Comparison of ENCODE assay signal across 20 cellular contexts in genomic region chr13:95620498-95621140, GRCh38. TPM values are rescaled to one million over a fixed set of nuclear protein-coding genes. Genes with fewer than 3 reads are reported as not detected.
"Had no signal": no experiment of that assay in that cellular context is flagged by ENCODE, and none has a peak within 500 bp of the region (broad histone marks: within the 10 kb centered on the region; RNA-seq: fewer than 3 reads in every experiment).

No MANE protein-coding gene starts in this region.

- H3K36me3 Mint-ChIP-seq: activated naive CD8-positive, alpha-beta T cell treated with anti-CD3 and anti-CD28 coated beads, Interleukin-2, amount 10 ng/mL, durations not matched to agents 7 days and 5 days; memory B cell; naive thymus-derived CD8-positive, alpha-beta T cell had no signal

- H3K4me3 Mint-ChIP-seq: activated CD8-positive, alpha-beta T cell treated with anti-CD3 and anti-CD28 coated beads for 36 hours; activated naive CD8-positive, alpha-beta T cell treated with anti-CD3 and anti-CD28 coated beads, Interleukin-2, amount 10 ng/mL, durations not matched to agents 7 days and 5 days; activated T-helper 17 cell treated with anti-CD3 and anti-CD28 coated beads, Interleukin-2, amount 50 U/mL, for 72 hours; brain; endodermal cell; memory B cell; naive thymus-derived CD8-positive, alpha-beta T cell; T-helper 2 cell treated with Interferon-gamma antibody and Interleukin-4, amounts not matched to agents 5 μg/mL and 100 μg/mL, for 36 hours had no signal

- H3K36me3 ChIP-seq: ovary, thyroid gland had no signal

- DNase-seq: activated CD4-positive, alpha-beta T cell treated with anti-CD3 and anti-CD28 coated beads for 48 hours; activated CD4-positive, CD25-positive, alpha-beta regulatory T cell; activated CD8-positive, alpha-beta T cell treated with anti-CD3 and anti-CD28 coated beads for 36 hours; activated naive CD4-positive, alpha-beta T cell; activated naive CD8-positive, alpha-beta T cell treated with anti-CD3 and anti-CD28 coated beads, Interleukin-2, amount 10 ng/mL, durations not matched to agents 7 days and 5 days; activated T-cell treated with anti-CD3 and anti-CD28 coated beads, Interleukin-2, amount 50 U/mL, for 1 hour; central memory CD4-positive, alpha-beta T cell; endodermal cell; naive thymus-derived CD8-positive, alpha-beta T cell; ovary; stimulated activated CD4-positive, alpha-beta T cell treated with anti-CD3 and anti-CD28 coated beads, Interleukin-4, amount 100 ng/mL, for 1 hour had no signal

- H3K9me3 Mint-ChIP-seq: activated CD8-positive, alpha-beta T cell treated with anti-CD3 and anti-CD28 coated beads for 36 hours; activated naive CD8-positive, alpha-beta T cell treated with anti-CD3 and anti-CD28 coated beads, Interleukin-2, amount 10 ng/mL, durations not matched to agents 7 days and 5 days; activated T-helper 17 cell treated with anti-CD3 and anti-CD28 coated beads, Interleukin-2, amount 50 U/mL, for 72 hours; brain; endodermal cell; memory B cell; naive thymus-derived CD8-positive, alpha-beta T cell; T-helper 2 cell treated with Interferon-gamma antibody and Interleukin-4, amounts not matched to agents 5 μg/mL and 100 μg/mL, for 36 hours had no signal

- H3K27ac ChIP-seq: gastroesophageal sphincter, ovary, SJSA1, thyroid gland had no signal

- ATAC-seq: activated CD8-positive, alpha-beta T cell treated with anti-CD3 and anti-CD28 coated beads for 36 hours; activated T-helper 17 cell treated with anti-CD3 and anti-CD28 coated beads, Interleukin-2, amount 50 U/mL, for 72 hours; gastroesophageal sphincter; naive thymus-derived CD8-positive, alpha-beta T cell; sciatic nerve had no signal

- H3K27me3 Mint-ChIP-seq: brain had no signal

- H3K27me3 ChIP-seq: gastroesophageal sphincter, ovary, SJSA1, thyroid gland had no signal

- H3K4me3 ChIP-seq: gastroesophageal sphincter, ovary, SJSA1, smooth muscle cell, thyroid gland had no signal

- H3K27ac Mint-ChIP-seq: activated CD8-positive, alpha-beta T cell treated with anti-CD3 and anti-CD28 coated beads for 36 hours; activated naive CD8-positive, alpha-beta T cell treated with anti-CD3 and anti-CD28 coated beads, Interleukin-2, amount 10 ng/mL, durations not matched to agents 7 days and 5 days; activated T-helper 17 cell treated with anti-CD3 and anti-CD28 coated beads, Interleukin-2, amount 50 U/mL, for 72 hours; endodermal cell; memory B cell; naive thymus-derived CD8-positive, alpha-beta T cell; T-helper 2 cell treated with Interferon-gamma antibody and Interleukin-4, amounts not matched to agents 5 μg/mL and 100 μg/mL, for 36 hours had no signal

- H3K4me1 Mint-ChIP-seq: activated naive CD8-positive, alpha-beta T cell treated with anti-CD3 and anti-CD28 coated beads, Interleukin-2, amount 10 ng/mL, durations not matched to agents 7 days and 5 days; activated T-helper 17 cell treated with anti-CD3 and anti-CD28 coated beads, Interleukin-2, amount 50 U/mL, for 72 hours; brain; memory B cell; naive thymus-derived CD8-positive, alpha-beta T cell had no signal

- H3K4me1 ChIP-seq: gastroesophageal sphincter, SJSA1, thyroid gland had no signal

- H3K9me3 ChIP-seq: gastroesophageal sphincter, ovary, SJSA1, thyroid gland had no signal

RNA-seq across cellular contexts. Expression of gene DZIP1, which starts 23.9 kb away (rescaled TPM):
- total RNA-seq: activated T-helper 17 cell treated with anti-CD3 and anti-CD28 coated beads, Interleukin-2, amount 50 U/mL, for 72 hours; naive thymus-derived CD8-positive, alpha-beta T cell had no signal
- polyA plus RNA-seq: naive thymus-derived CD8-positive, alpha-beta T cell had no signal
